ENCODE assay signal across 8 cellular contexts in genomic region chr11:34653851-34654490, GRCh38. TPM values are rescaled to one million over a fixed set of nuclear protein-coding genes. Genes with fewer than 3 reads are reported as not detected.
DNase-seq lines count a peak whose midpoint lies in the region; ATAC-seq, FAIRE-seq and TF ChIP-seq lines count a peak whose summit lies in the region.

No MANE protein-coding gene starts in this region.

- CTCF ChIA-PET in AG04449 (lab: Yijun Ruan, JAX): interaction anchor here (1.0 to 3.7 kb wide), 4 partner anchors 9 to 237 kb away, joined by 3 to 13 read pairs (median 6); no protein-coding TSS in a partner anchor
- CTCF ChIA-PET in HepG2 (lab: Yijun Ruan, JAX; ENCODE audit: low intra/inter-chr PET ratio, low total read pairs): interaction anchor here (0.8 kb wide), 1 partner anchor 68 kb away, joined by 3 read pairs; no protein-coding TSS in a partner anchor

- peak; percentile 84 for ATAC-seq in HepG2
- ATAC-seq in GM21367 (IDR thresholded peaks at IDR 0.05; ENCODE audit: unreplicated experiment): no peak

- intact Hi-C loops in HepG2 (cut with micrococcal nuclease; ENCODE audit: unreplicated experiment): loop anchor here (1.0 to 10.0 kb wide), 6 partner anchors 14 to 741 kb away; no protein-coding TSS in a partner anchor

- peak; percentile 72; the same call in 1 of the 2 replicates for TF ChIP-seq RAD21 in HepG2 (CRISPR knock-in tag; IDR thresholded peaks at IDR 0.05)

- H2AFZ ChIP-seq in HepG2 (ENCODE audit: low read length): peak overlapping the region; percentile 76

- in situ Hi-C loops in astrocyte of the cerebellum (cut with HindIII; ENCODE audit: low sequenced_read_pairs) (no loop called here), HepG2 (cut with HindIII; ENCODE audit: extremely low pct_ligation_motif_present, low pct_unique_long_range_greater_than_20kb) (loop anchor here (10.0 kb wide), 1 partner anchor 49 kb away; no protein-coding TSS in a partner anchor)

- TF ChIP-seq POLR2A in HepG2 (IDR thresholded peaks at IDR 0.05; ENCODE audit: insufficient read depth in 1 of 2, low read depth in 2 of 2, low read length in 2 of 2): peak; percentile 35 to 74; a peak in 3 of 4 replicates

- TF ChIP-seq CTCF in AG04449 (IDR thresholded peaks at IDR 0.05; ENCODE audit: insufficient read depth, low read length, missing control alignments): peak; percentile 4
- peak; percentile 4 for TF ChIP-seq CTCF in astrocyte of the cerebellum (IDR thresholded peaks at IDR 0.05; ENCODE audit: low read depth, low read length, missing control alignments)
- TF ChIP-seq CTCF in HepG2 (CRISPR knock-in tag; IDR thresholded peaks at IDR 0.05): peak; percentile 78
- TF ChIP-seq CTCF in chondrocyte (IDR thresholded peaks at IDR 0.05): no peak

- no TSS peak for BruUV-seq in HepG2 (replicated peaks; lab: Mats Ljungman, UMichigan)

- H3K79me2 ChIP-seq in HepG2 (ENCODE audit: insufficient read depth, low read length): no peaks in the 10 kb centered on the region

- H3K27ac ChIP-seq in HepG2 (ENCODE audit: extremely low read length, insufficient read depth, low read length) (peak overlapping the region; percentile 100), SJCRH30 (no peak overlapping the region)

- peak; percentile 68 for FAIRE-seq in HepG2 (lab: Jason Lieb, UNC)

- peaks cover 4% of the 10 kb centered on the region for H3K9me3 Mint-ChIP-seq in chondrocyte (ENCODE audit: low read depth)

- H3K36me3 Mint-ChIP-seq in chondrocyte (ENCODE audit: low read depth): no peaks in the 10 kb centered on the region

- POLR2A ChIA-PET in AG04449 (lab: Yijun Ruan, JAX): no interaction called here
- POLR2A ChIA-PET in HepG2 (lab: Yijun Ruan, JAX): interaction anchor here (0.9 to 5.1 kb wide), 20 partner anchors 10 to 706 kb away, joined by 3 to 145 read pairs (median 6); partner anchors contain the start of genes APIP and ELF5

- H3K27me3 Mint-ChIP-seq in chondrocyte (ENCODE audit: low read depth): no peaks in the 10 kb centered on the region

- H3K27me3 ChIP-seq in HepG2 (ENCODE audit: control insufficient read depth in 1 of 2, insufficient read depth in 2 of 2, low read length in 2 of 2): no peaks in the 10 kb centered on the region
- H3K27me3 ChIP-seq in SJCRH30: no peaks in the 10 kb centered on the region

- no peaks in the 10 kb centered on the region for H3K36me3 ChIP-seq in HepG2 (replicated peaks in 1 of 2; ENCODE audit: control insufficient read depth in 1 of 2, insufficient read depth in 2 of 2, low read length in 2 of 2)
- no peaks in the 10 kb centered on the region for H3K36me3 ChIP-seq in SJCRH30

- H3K9ac ChIP-seq in HepG2 (ENCODE audit: insufficient read depth, low read depth, low read length): peak overlapping the region; percentile 92

- 5% methylated on average over 12 of the region's 12 CpGs for WGBS in HepG2 (ENCODE audit: low lambda C conversion rate)

- peaks cover 83% of the 10 kb centered on the region for H3K4me1 ChIP-seq in HepG2 (ENCODE audit: insufficient read depth, low read length)
- H3K4me1 ChIP-seq in SJCRH30: no peaks in the 10 kb centered on the region

- peak; percentile 77 for DNase-seq in AG04449 (ENCODE audit: low read depth, low spot score)
- DNase-seq in HPDE6-E6E7 (ENCODE audit: extremely low spot score): peak; percentile 66
- peak; percentile 68 for DNase-seq in astrocyte of the cerebellum (ENCODE audit: low read depth)
- peak; percentile 92 for DNase-seq in HepG2 (ENCODE audit: low spot score)
- DNase-seq in chondrocyte (ENCODE audit: low spot score): no peak
- no peak for DNase-seq in DMS79 (lab: John Stamatoyannopoulos, UW)
- no peak for DNase-seq in SJCRH30

- H3K4me3 ChIP-seq in AG04449 (ENCODE audit: low read depth, low read length) (no peak overlapping the region), astrocyte of the cerebellum (ENCODE audit: low read depth, low read length) (no peak overlapping the region), HepG2 (replicated peaks in 1 of 3; ENCODE audit: insufficient read depth in 1 of 3, low read depth in 2 of 3, low read length in 3 of 3) (peak overlapping the region in 2 of 3 experiments; percentile 40 to 56; a peak in 5 of 6 replicates), SJCRH30 (no peak overlapping the region)

- peak overlapping the region; percentile 82 for H3K4me2 ChIP-seq in HepG2 (ENCODE audit: low read depth, low read length)

- no peak overlapping the region for H3K4me3 Mint-ChIP-seq in chondrocyte (ENCODE audit: unreplicated experiment)

- H3K27ac Mint-ChIP-seq in chondrocyte (ENCODE audit: unreplicated experiment): no peak overlapping the region

- no peaks in the 10 kb centered on the region for H4K20me1 ChIP-seq in HepG2 (ENCODE audit: insufficient read depth, low read length)

- H3K4me1 Mint-ChIP-seq in chondrocyte (ENCODE audit: low read depth): peaks cover 6% of the 10 kb centered on the region

- no peak; a peak in 1 of 4 replicates for TF ChIP-seq EP300 in HepG2 (IDR thresholded peaks at IDR 0.05; ENCODE audit: low read depth in 2 of 2, low read length in 2 of 2)
- peak; percentile 28; the same call in 1 of the 2 replicates for TF ChIP-seq EP300 in HepG2 (CRISPR knock-in tag; IDR thresholded peaks at IDR 0.05; ENCODE audit: borderline replicate concordance)

- H3K9me3 ChIP-seq in HepG2 (ENCODE audit: low read length) (no peaks in the 10 kb centered on the region), SJCRH30 (replicated peaks) (no peaks in the 10 kb centered on the region)

TF ChIP-seq in HepG2, 621 proteins besides CTCF, POLR2A, EP300 and RAD21 (continues in another document):
- TF ChIP-seq TEAD3 (CRISPR knock-in tag; optimal IDR thresholded peaks at IDR 0.05; ENCODE audit: borderline replicate concordance): peak; percentile 73
- TF ChIP-seq ZNF24 (IDR thresholded peaks at IDR 0.05): no peak
- no peak for TF ChIP-seq ATAD3A (CRISPR knock-in tag; IDR thresholded peaks at IDR 0.05)
- no peak for TF ChIP-seq JUNB (CRISPR knock-in tag; IDR thresholded peaks at IDR 0.05; ENCODE audit: borderline replicate concordance)
- TF ChIP-seq MTF1 (CRISPR knock-in tag; IDR thresholded peaks at IDR 0.05): no peak
- TF ChIP-seq ZNF256 (CRISPR knock-in tag; conservative IDR thresholded peaks at IDR 0.05): no peak
- no peak for TF ChIP-seq ZSCAN5A (CRISPR knock-in tag; IDR thresholded peaks at IDR 0.05; ENCODE audit: borderline replicate concordance)
- no peak for TF ChIP-seq ONECUT2 (CRISPR knock-in tag; IDR thresholded peaks at IDR 0.05)
- TF ChIP-seq HOXA5 (CRISPR knock-in tag; IDR thresholded peaks at IDR 0.05): no peak
- no peak for TF ChIP-seq IRF2 (CRISPR knock-in tag; IDR thresholded peaks at IDR 0.05)
- no peak for TF ChIP-seq DPF2 (CRISPR knock-in tag; IDR thresholded peaks at IDR 0.05; ENCODE audit: borderline replicate concordance, low read depth)
- TF ChIP-seq ZNF703 (CRISPR knock-in tag; IDR thresholded peaks at IDR 0.05; ENCODE audit: borderline replicate concordance): no peak; the same call in 1 of the 2 replicates
- TF ChIP-seq CBX1 (IDR thresholded peaks at IDR 0.05; ENCODE audit: low read depth): no peak
- peak; percentile 67 for TF ChIP-seq NCOA2 (CRISPR knock-in tag; IDR thresholded peaks at IDR 0.05)
- no peak for TF ChIP-seq ZNF274 (CRISPR knock-in tag; IDR thresholded peaks at IDR 0.05)
- TF ChIP-seq ATF4 (CRISPR knock-in tag; IDR thresholded peaks at IDR 0.05): peak in 1 of 2 experiments; percentile 88; a peak in 2 of 4 replicates

RNA-seq across cellular contexts. Expression of gene EHF, which starts 33.1 kb away (rescaled TPM):
- 0.24 and 0.46 TPM in 2 replicates for total RNA-seq in HepG2 (2016; rRNA removed; fragmentation: Illumina TruSeq; extraction: Trizol)
- total RNA-seq in HepG2 (2016; cell fraction: cytosol; rRNA removed; fragmentation: Illumina TruSeq; extraction: Trizol; ENCODE audit: low read depth): not detected in 2 replicates
- total RNA-seq in HepG2 (2016; cell fraction: insoluble cytoplasmic fraction; rRNA removed; fragmentation: Illumina TruSeq; extraction: Trizol): 0.19 and 0.65 TPM in 2 replicates
- total RNA-seq in HepG2 (2016; cell fraction: membrane; rRNA removed; fragmentation: Illumina TruSeq; extraction: Trizol): 0.09 and 0.24 TPM in 2 replicates
- total RNA-seq in HepG2 (2016; cell fraction: nucleus; rRNA removed; fragmentation: Illumina TruSeq; extraction: Trizol): 0.22 and 0.28 TPM in 2 replicates
- polyA plus RNA-seq in HepG2 (2011; rRNA removed): 0.04 TPM in 1 of 2 replicates, not detected in the other
- 0.08 TPM in 1 of 2 replicates, not detected in the other for polyA plus RNA-seq in HepG2 (2011; cell fraction: cytosol; rRNA removed)
- polyA plus RNA-seq in HepG2 (2011; cell fraction: nucleus; rRNA removed): 0.07 TPM in 1 of 2 replicates, not detected in the other
- polyA plus RNA-seq in HepG2 (2012): not detected in 2 replicates
- 0.06 and 0.17 TPM in 2 replicates for polyA plus RNA-seq in HepG2 (2016; cell fraction: cytosol; fragmentation: Illumina TruSeq; extraction: Trizol; ENCODE audit: low read depth)
- 0.13 and 0.40 TPM in 2 replicates for polyA plus RNA-seq in HepG2 (2016; cell fraction: insoluble cytoplasmic fraction; fragmentation: Illumina TruSeq; extraction: Trizol; ENCODE audit: low read depth)
- 0.13 TPM in 1 of 2 replicates, not detected in the other for polyA plus RNA-seq in HepG2 (2016; cell fraction: membrane; fragmentation: Illumina TruSeq; extraction: Trizol; ENCODE audit: low read depth)
- polyA plus RNA-seq in HepG2 (2016; cell fraction: nucleus; fragmentation: Illumina TruSeq; extraction: Trizol; ENCODE audit: insufficient read depth, low read depth): 0.28 and 0.30 TPM in 2 replicates
- polyA minus RNA-seq in HepG2 (2011; rRNA and poly(A)+ RNA removed; ENCODE audit: low replicate concordance): 0.06 and 0.65 TPM in 2 replicates
- not detected in 2 replicates for polyA minus RNA-seq in HepG2 (2011; cell fraction: cytosol; rRNA and poly(A)+ RNA removed)
- polyA minus RNA-seq in HepG2 (2011; cell fraction: nucleus; rRNA and poly(A)+ RNA removed): 0.25 and 0.39 TPM in 2 replicates
- not detected in 3 replicates for total RNA-seq in chondrocyte
- total RNA-seq in SJCRH30 (2014; rRNA removed; shearing (Covaris generic)): not detected in 2 replicates

Comparison
In these comparisons a context has a peak if more than half of its experiments do, and no peak if none do; other contexts are left out.
1. DNase-seq: peak in AG04449 (single experiment), HPDE6-E6E7 (single experiment), astrocyte of the cerebellum (single experiment) and HepG2 (single experiment); none in chondrocyte (single experiment), DMS79 (single experiment) and SJCRH30 (0 of 2).
2. H3K4me3 ChIP-seq: peak in HepG2 (2 of 3); none in AG04449 (single experiment), astrocyte of the cerebellum (single experiment) and SJCRH30 (single experiment).